ENCODE assay signal across 13 cellular contexts in the genomic region with DNA sequence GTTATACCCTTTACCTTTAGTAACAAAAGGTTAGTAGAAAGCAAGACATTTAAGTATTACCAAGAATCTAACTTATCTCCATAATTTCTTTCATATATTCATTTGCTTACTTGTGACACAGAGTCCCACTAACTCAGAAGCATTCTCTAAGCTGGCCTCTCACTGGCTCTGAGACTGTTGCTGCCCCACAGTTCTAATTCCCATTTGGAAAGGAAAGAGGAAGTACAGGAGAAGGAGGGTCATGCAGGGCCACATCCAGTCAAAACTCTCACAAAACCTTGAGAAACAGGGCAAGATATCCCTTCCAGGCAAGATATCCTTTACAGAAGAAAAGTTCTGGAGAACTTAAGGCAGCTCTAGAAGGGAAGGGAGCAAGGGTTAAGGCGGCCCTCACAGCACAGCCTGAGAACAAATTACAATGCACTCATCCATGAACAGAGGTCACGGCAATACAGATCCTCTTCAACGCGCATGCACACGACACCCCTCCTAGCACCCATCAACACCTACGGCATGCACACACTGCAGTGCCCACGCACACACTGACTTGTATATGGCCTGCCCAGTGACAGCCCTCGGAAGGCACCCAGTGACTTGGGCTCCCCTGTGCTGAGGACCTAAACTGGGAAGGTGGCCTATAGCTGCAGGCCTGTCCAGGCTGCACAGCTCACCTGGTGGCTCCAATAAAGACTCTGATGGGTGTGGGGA. TPM values are rescaled to one million over a fixed set of nuclear protein-coding genes. Genes with fewer than 3 reads are reported as not detected.
DNase-seq lines count a peak whose midpoint lies in the region; ATAC-seq and TF ChIP-seq lines count a peak whose summit lies in the region.
"Had no signal": no experiment of that assay in that cellular context is flagged by ENCODE, and none has a peak within 500 bp of the region (broad histone marks: within the 10 kb centered on the region; RNA-seq: fewer than 3 reads in every experiment).

No MANE protein-coding gene starts in this region.

- no peak for TF ChIP-seq EP300 in sigmoid colon (IDR thresholded peaks at IDR 0.05)

- H3K4me1 ChIP-seq in sigmoid colon, result no peaks in the 10 kb centered on the region

- intact Hi-C loops in sigmoid colon (cut with DNase I), result no loop called here

- H3K4me3 ChIP-seq in sigmoid colon, result no peak overlapping the region
- H3K4me3 ChIP-seq: SK-N-MC had no signal

- no peak overlapping the region for H3K27ac ChIP-seq in sigmoid colon
- H3K27ac ChIP-seq: SK-N-MC had no signal

- TF ChIP-seq POLR2A in sigmoid colon (IDR thresholded peaks at IDR 0.05), result no peak

- TF ChIP-seq CTCF in sigmoid colon (IDR thresholded peaks at IDR 0.05), result no peak

- H3K9me3 ChIP-seq in sigmoid colon, result no peaks in the 10 kb centered on the region

- 84 to 89% methylated on average over 8 of the region's 8 CpGs for WGBS in sigmoid colon, 2 donors

- H3K36me3 ChIP-seq in sigmoid colon, result peaks cover 0 to 37% (median 11%) of the 10 kb centered on the region in 4 donors

- no peak for DNase-seq in sigmoid colon
- DNase-seq in HT-29 (ENCODE audit: low spot score), result no peak
- DNase-seq in NCI-H2107 treated with DMSO at 0.1 percent for 48 hours (lab: John Stamatoyannopoulos, UW; ENCODE audit: unreplicated experiment), result no peak
- no peak for DNase-seq in left lobe of liver (ENCODE audit: low spot score)
- DNase-seq: Calu3, foreskin melanocyte, HFFc6, NCI-H146 had no signal

- ATAC-seq in GM18511 (IDR thresholded peaks at IDR 0.05; ENCODE audit: unreplicated experiment), result peak; percentile 92
- ATAC-seq in GM21390 (IDR thresholded peaks at IDR 0.05; ENCODE audit: unreplicated experiment), result peak; percentile 80
- peak; percentile 86 for ATAC-seq in HG03175 (IDR thresholded peaks at IDR 0.05; ENCODE audit: unreplicated experiment)
- ATAC-seq in esophagus mucosa, result peak; percentile 29
- no peak for ATAC-seq in left lobe of liver

- no peaks in the 10 kb centered on the region for H3K27me3 ChIP-seq in sigmoid colon

RNA-seq across cellular contexts. Expression of a gene that starts 13.0 kb away (rescaled TPM):
- 19.7 TPM for total RNA-seq in esophagus mucosa
- 10 to 100 TPM in 1 of 4 donors, 1 to 10 TPM in 3; 3.6 to 11.9 (median 5.3) TPM for total RNA-seq in sigmoid colon
- 10 to 100 TPM; 12.0 to 16.5 (median 16.4) TPM for polyA plus RNA-seq in sigmoid colon
- 15.9 and 23.4 TPM in 2 replicates for total RNA-seq in HT-29 (2014; rRNA removed; shearing (Covaris generic))
- total RNA-seq in left lobe of liver, result 6.3 TPM
